Comparison of ENCODE assay signal across 8 cellular contexts in genomic region chr19:873084-874019, GRCh38. TPM values are rescaled to one million over a fixed set of nuclear protein-coding genes. Genes with fewer than 3 reads are reported as not detected.
A peak's percentile ranks its signal among the peaks of the same experiment; 100 is the strongest.
DNase-seq lines count a peak whose midpoint lies in the region; ATAC-seq and FAIRE-seq lines count a peak whose summit lies in the region.

No MANE protein-coding gene starts in this region.

- peaks cover 12 to 13% of the 10 kb centered on the region in 2 donors for H3K36me3 ChIP-seq in mucosa of rectum (ENCODE audit: control insufficient read depth in 2 of 2, insufficient read depth in 2 of 2, low read length in 2 of 2)

- no peak overlapping the region for H3K4me3 ChIP-seq in mucosa of rectum (ENCODE audit: low read length in 2 of 2)

- H3K27me3 ChIP-seq in mucosa of rectum (ENCODE audit: control insufficient read depth in 2 of 2, insufficient read depth in 2 of 2, low read length in 2 of 2): no peaks in the 10 kb centered on the region

- H3K9me3 ChIP-seq in mucosa of rectum (ENCODE audit: control insufficient read depth in 2 of 2, low read length in 2 of 2): no peaks in the 10 kb centered on the region

- in situ Hi-C loops in SK-MEL-5 (cut with HindIII; ENCODE audit: low pct_unique_long_range_greater_than_20kb, low sequenced_read_pairs): no loop called here

- FAIRE-seq in GM19239 (lab: Jason Lieb, UNC): peak; percentile 72

- no peak overlapping the region for H3K9ac ChIP-seq in mucosa of rectum (ENCODE audit: low read depth in 1 of 2, low read length in 2 of 2)

- H3K4me1 ChIP-seq in mucosa of rectum (ENCODE audit: control insufficient read depth in 2 of 2, insufficient read depth in 2 of 2, low read length in 2 of 2): peaks cover 11 to 20% of the 10 kb centered on the region in 2 donors

- H3K27ac ChIP-seq in mucosa of rectum (ENCODE audit: low read depth in 2 of 2, low read length in 2 of 2): peak overlapping the region; percentile 88 to 97

- no peak for ATAC-seq in GM18858 (IDR thresholded peaks at IDR 0.05; ENCODE audit: unreplicated experiment)
- no peak for ATAC-seq in HG03039 (IDR thresholded peaks at IDR 0.05; ENCODE audit: unreplicated experiment)

- DNase-seq in GM19239 (ENCODE audit: insufficient read length, low spot score): peak; percentile 87
- peak; percentile 39 for DNase-seq in SK-MEL-5 (ENCODE audit: low read depth, low spot score)
- DNase-seq in activated effector memory CD4-positive, alpha-beta T cell treated with anti-CD3 and anti-CD28 coated beads, Interleukin-2, amount 50 U/mL, for 16 hours: peak; percentile 84
- no peak for DNase-seq in NCI-H526 treated with DMSO at 0.1 percent for 48 hours (lab: John Stamatoyannopoulos, UW)
- no peak for DNase-seq in retina

RNA-seq across cellular contexts. Expression of gene CFD, which starts 13.9 kb away (rescaled TPM):
- 1.4 and 4.3 TPM in 2 replicates for total RNA-seq in SK-MEL-5 (2014; rRNA removed; shearing (Covaris generic))
- polyA plus RNA-seq in SK-MEL-5 (2015; cell fraction: cytosol; rRNA removed): 3.0 and 8.6 TPM in 2 replicates
- polyA plus RNA-seq in SK-MEL-5 (2015; cell fraction: nucleus; rRNA removed): 2.1 and 2.3 TPM in 2 replicates

RNA-seq across cellular contexts. Expression of gene MED16, which starts 19.6 kb away (rescaled TPM):
- total RNA-seq in SK-MEL-5 (2014; rRNA removed; shearing (Covaris generic)): 3.2 and 3.9 TPM in 2 replicates
- polyA plus RNA-seq in SK-MEL-5 (2015; cell fraction: cytosol; rRNA removed): 25.3 and 33.5 TPM in 2 replicates
- 13.3 and 21.4 TPM in 2 replicates for polyA plus RNA-seq in SK-MEL-5 (2015; cell fraction: nucleus; rRNA removed)

RNA-seq across cellular contexts. Expression of gene RNU6-9, which starts 19.9 kb away (rescaled TPM):
- total RNA-seq in SK-MEL-5 (2014; rRNA removed; shearing (Covaris generic)): not detected in 2 replicates
- polyA plus RNA-seq in SK-MEL-5 (2015; cell fraction: cytosol; rRNA removed): not detected in 2 replicates
- polyA plus RNA-seq in SK-MEL-5 (2015; cell fraction: nucleus; rRNA removed): not detected in 2 replicates

RNA-seq across cellular contexts. Expression of gene ELANE, which starts 21.2 kb away (rescaled TPM):
- not detected in 2 replicates for total RNA-seq in SK-MEL-5 (2014; rRNA removed; shearing (Covaris generic))
- polyA plus RNA-seq in SK-MEL-5 (2015; cell fraction: cytosol; rRNA removed): not detected in 2 replicates
- 0.70 TPM in 1 of 2 replicates, not detected in the other for polyA plus RNA-seq in SK-MEL-5 (2015; cell fraction: nucleus; rRNA removed)

RNA-seq across cellular contexts. Expression of gene PRTN3, which starts 32.6 kb away (rescaled TPM):
- total RNA-seq in SK-MEL-5 (2014; rRNA removed; shearing (Covaris generic)): not detected in 2 replicates
- not detected in 2 replicates for polyA plus RNA-seq in SK-MEL-5 (2015; cell fraction: cytosol; rRNA removed)
- not detected in 2 replicates for polyA plus RNA-seq in SK-MEL-5 (2015; cell fraction: nucleus; rRNA removed)

Comparison
In these comparisons a context has a peak if more than half of its experiments do, and no peak if none do; other contexts are left out.
1. DNase-seq: peak in GM19239 (single experiment), SK-MEL-5 (single experiment) and activated effector memory CD4-positive, alpha-beta T cell treated with anti-CD3 and anti-CD28 coated beads, Interleukin-2, amount 50 U/mL, for 16 hours (single experiment); none in NCI-H526 treated with DMSO at 0.1 percent for 48 hours (single experiment) and retina (single experiment).